In genomic region chr11:118610220-118610772, GRCh38 we compare ENCODE assay signal across 8 cellular contexts. TPM values are rescaled to one million over a fixed set of nuclear protein-coding genes. Genes with fewer than 3 reads are reported as not detected.
DNase-seq lines count a peak whose midpoint lies in the region; ATAC-seq and TF ChIP-seq lines count a peak whose summit lies in the region.

No MANE protein-coding gene starts in this region.

- no peak for TF ChIP-seq POLR2A in Peyer's patch (IDR thresholded peaks at IDR 0.05)

- DNase-seq in Peyer's patch (peak in 1 of 3 donors; percentile 56), osteoblast (ENCODE audit: insufficient read length, low spot score, missing footprints) (no peak), NCI-H748 treated with DMSO at 0.1 percent for 48 hours (lab: John Stamatoyannopoulos, UW) (no peak), SHP77 treated with DMSO at 0.1 percent for 48 hours (lab: John Stamatoyannopoulos, UW) (no peak)

- H3K4me1 ChIP-seq in BLaER1: peaks cover 53% of the 10 kb centered on the region
- H3K4me1 ChIP-seq in Peyer's patch: peaks cover 0 to 55% (median 23%) of the 10 kb centered on the region in 4 donors
- H3K4me1 ChIP-seq in esophagus (ENCODE audit: control insufficient read depth in 2 of 2, insufficient read depth in 2 of 2, low read length in 1 of 2): peaks cover 2 to 12% of the 10 kb centered on the region in 2 donors
- H3K4me1 ChIP-seq in osteoblast (ENCODE audit: insufficient read depth, low read length): peaks cover 52% of the 10 kb centered on the region

- WGBS in esophagus, 2 donors: 29 to 31% methylated on average over 41 to 42 of the region's 42 CpGs

- H3K4me2 ChIP-seq in BLaER1 (peak overlapping the region; percentile 81), osteoblast (ENCODE audit: insufficient read depth, low read length) (peak overlapping the region; percentile 86)

- H3K27me3 ChIP-seq in BLaER1: peaks cover 92% of the 10 kb centered on the region
- no peaks in the 10 kb centered on the region for H3K27me3 ChIP-seq in Peyer's patch
- no peaks in the 10 kb centered on the region for H3K27me3 ChIP-seq in esophagus (ENCODE audit: control insufficient read depth in 1 of 2, insufficient read depth in 2 of 2, low read length in 2 of 2)
- H3K27me3 ChIP-seq in osteoblast (ENCODE audit: insufficient read depth, low read length): no peaks in the 10 kb centered on the region

- peak overlapping the region; percentile 35 for H2AFZ ChIP-seq in osteoblast (ENCODE audit: low read length)

- TF ChIP-seq CTCF in Peyer's patch (IDR thresholded peaks at IDR 0.05) (no peak), osteoblast (IDR thresholded peaks at IDR 0.05; ENCODE audit: extremely low read depth, low read depth, low read length) (no peak)

- ATAC-seq in HG02884 (IDR thresholded peaks at IDR 0.05; ENCODE audit: unreplicated experiment): no peak
- no peak for ATAC-seq in GM19035 (IDR thresholded peaks at IDR 0.05; ENCODE audit: unreplicated experiment)

- H4K20me1 ChIP-seq in BLaER1: peaks cover 40% of the 10 kb centered on the region
- H4K20me1 ChIP-seq in osteoblast (ENCODE audit: insufficient read depth, low read length): no peaks in the 10 kb centered on the region

- peaks cover 54% of the 10 kb centered on the region for H3K79me2 ChIP-seq in osteoblast (ENCODE audit: insufficient read depth, low read length)

- no peak overlapping the region for H3K9ac ChIP-seq in BLaER1

- H3K36me3 ChIP-seq in BLaER1 (no peaks in the 10 kb centered on the region), Peyer's patch (peaks cover 0 to 14% (median 0%) of the 10 kb centered on the region in 3 donors), esophagus (ENCODE audit: control insufficient read depth in 2 of 2, insufficient read depth in 2 of 2, low read length in 1 of 2) (no peaks in the 10 kb centered on the region), osteoblast (ENCODE audit: insufficient read depth, low read length) (peaks cover 16% of the 10 kb centered on the region)

- H3K9me3 ChIP-seq in BLaER1 (no peaks in the 10 kb centered on the region), Peyer's patch (no peaks in the 10 kb centered on the region), esophagus (ENCODE audit: control insufficient read depth in 2 of 2, insufficient read depth in 1 of 2, low read depth in 1 of 2, low read length in 1 of 2) (peaks cover 0 to 4% of the 10 kb centered on the region in 2 donors), osteoblast (ENCODE audit: low read depth, low read length) (no peaks in the 10 kb centered on the region)

- H3K4me3 ChIP-seq in BLaER1 (peak overlapping the region; percentile 60), Peyer's patch (peak overlapping the region; percentile 61 to 74 (median 66)), esophagus (ENCODE audit: low read depth in 1 of 2, low read length in 2 of 2) (peak overlapping the region; percentile 29 to 41), osteoblast (ENCODE audit: insufficient read depth, low read length) (peak overlapping the region; percentile 88)

- H3K27ac ChIP-seq in BLaER1 (no peak overlapping the region), Peyer's patch (peak overlapping the region; percentile 25 to 89 (median 77)), esophagus (ENCODE audit: low read depth in 2 of 2, low read length in 1 of 2) (peak overlapping the region; percentile 5 to 90), osteoblast (ENCODE audit: low read depth, low read length) (peak overlapping the region; percentile 99)

RNA-seq across cellular contexts. Expression of gene PHLDB1, which starts 2.9 kb away (rescaled TPM):
- 100 to 1,000 TPM in 2 of 4 donors, 10 to 100 TPM in 2; 32.4 to 380 (median 93.8) TPM for total RNA-seq in Peyer's patch
- polyA plus RNA-seq in esophagus: 10 to 100 TPM; 12.9 to 25.7 TPM
- total RNA-seq in osteoblast: 86.9 and 96.3 TPM in 2 replicates

RNA-seq across cellular contexts. Expression of gene ARCN1, which starts 38.1 kb away (rescaled TPM):
- total RNA-seq in Peyer's patch (100 to 1,000 TPM in 2 of 4 donors, 10 to 100 TPM in 2; 54.5 to 116 (median 91.0) TPM), osteoblast (162 and 172 TPM in 2 replicates)
- polyA plus RNA-seq in esophagus: 10 to 100 TPM; 44.7 to 58.0 TPM

RNA-seq across cellular contexts. Expression of gene IFT46, which starts 44.6 kb away (rescaled TPM):
- total RNA-seq in Peyer's patch (10 to 100 TPM; 12.5 to 32.2 (median 14.4) TPM), osteoblast (31.8 and 37.7 TPM in 2 replicates)
- 10 to 100 TPM in 1 of 2 donors, 1 to 10 TPM in 1; 8.6 to 10.9 TPM for polyA plus RNA-seq in esophagus

Comparison
In these comparisons a context has a peak if more than half of its experiments do, and no peak if none do; other contexts are left out.
1. H3K4me3 ChIP-seq: peak in every context shown above with its lines; median percentile 88 in osteoblast; 66 in Peyer's patch; 60 in BLaER1; 35 in esophagus.